1 cellular context compared by ENCODE assay signal in genomic region chr6:30219244-30219643, GRCh38.
TF ChIP-seq lines count a peak whose summit lies in the region.

No MANE protein-coding gene starts in this region.

TF ChIP-seq in HepG2, 621 proteins besides CTCF, POLR2A, EP300 and RAD21 (continued from another document):
- TF ChIP-seq HNF1A (IDR thresholded peaks at IDR 0.05; ENCODE audit: low read depth) (no peak), HNF1A (CRISPR knock-in tag; IDR thresholded peaks at IDR 0.05; ENCODE audit: borderline replicate concordance) (no peak), ZFP36L1 (CRISPR knock-in tag; IDR thresholded peaks at IDR 0.05) (no peak), AKNA (CRISPR knock-in tag; IDR thresholded peaks at IDR 0.05; ENCODE audit: borderline replicate concordance) (no peak), HNRNPLL (IDR thresholded peaks at IDR 0.05; ENCODE audit: low read depth, low read length, poor library complexity, severe bottlenecking) (no peak), ZNF546 (CRISPR knock-in tag; conservative IDR thresholded peaks at IDR 0.05) (no peak), PRMT3 (CRISPR knock-in tag; IDR thresholded peaks at IDR 0.05; ENCODE audit: borderline replicate concordance, low read depth) (no peak)
